Comparison of ENCODE assay signal across 11 cellular contexts in the genomic region with DNA sequence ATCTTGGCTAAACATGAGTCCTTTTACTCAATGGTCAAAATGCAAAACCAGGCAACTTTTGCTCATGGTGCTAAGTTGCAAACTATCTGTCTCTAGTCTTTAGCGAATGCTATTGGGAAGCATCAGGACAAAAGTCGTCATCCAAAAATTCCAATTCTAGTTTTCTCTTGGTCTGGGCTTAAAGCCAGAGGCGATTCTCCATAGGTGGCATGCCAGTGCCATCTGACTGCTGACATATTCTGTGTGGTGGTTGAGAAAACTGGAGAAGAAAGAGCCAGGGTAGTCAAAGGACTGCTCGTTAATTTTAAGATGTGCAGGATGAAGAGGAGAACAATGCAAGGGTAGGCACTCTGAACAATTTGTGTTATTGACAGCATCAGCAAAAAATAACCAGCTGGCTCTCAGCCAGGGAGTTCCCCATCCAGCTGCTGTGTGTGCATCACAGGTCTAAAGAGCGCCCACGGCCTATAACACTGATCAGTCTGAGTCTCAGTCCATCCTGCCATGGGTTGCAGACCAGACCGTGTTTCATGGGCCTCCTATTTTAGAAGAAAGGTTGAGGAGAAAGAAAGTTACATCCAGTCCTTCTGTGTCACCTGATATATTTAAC.
DNase-seq lines count a peak whose midpoint lies in the region; ATAC-seq and TF ChIP-seq lines count a peak whose summit lies in the region.
"Had no signal": no experiment of that assay in that cellular context is flagged by ENCODE, and none has a peak within 500 bp of the region (broad histone marks: within the 10 kb centered on the region; RNA-seq: fewer than 3 reads in every experiment).

No MANE protein-coding gene starts in this region.

- H3K4me3 Mint-ChIP-seq in chondrocyte (ENCODE audit: unreplicated experiment) = no peak overlapping the region
- H3K4me3 Mint-ChIP-seq: neural progenitor cell had no signal

- no peaks in the 10 kb centered on the region for H3K36me3 Mint-ChIP-seq in chondrocyte (ENCODE audit: low read depth)
- H3K36me3 Mint-ChIP-seq: neural progenitor cell had no signal

- no peak for TF ChIP-seq CTCF in chondrocyte (IDR thresholded peaks at IDR 0.05)

- H3K9me3 Mint-ChIP-seq in chondrocyte (ENCODE audit: low read depth) = peaks cover 3% of the 10 kb centered on the region
- H3K9me3 Mint-ChIP-seq: neural progenitor cell had no signal

- peaks cover 20% of the 10 kb centered on the region for H3K4me1 Mint-ChIP-seq in chondrocyte (ENCODE audit: low read depth)
- H3K4me1 Mint-ChIP-seq: neural progenitor cell had no signal

- H3K27me3 Mint-ChIP-seq in chondrocyte (ENCODE audit: low read depth) = no peaks in the 10 kb centered on the region

- ATAC-seq in HG02798 (IDR thresholded peaks at IDR 0.05; ENCODE audit: poor library complexity, unreplicated experiment) = peak; percentile 82

- H3K27ac Mint-ChIP-seq in chondrocyte (ENCODE audit: unreplicated experiment) = no peak overlapping the region
- H3K27ac Mint-ChIP-seq: neural progenitor cell had no signal

- DNase-seq in DMS 273 (lab: John Stamatoyannopoulos, UW; ENCODE audit: unreplicated experiment) = peak; percentile 11
- DNase-seq in DMS 273 treated with DMSO at 0.1 percent for 48 hours (lab: John Stamatoyannopoulos, UW) = no peak
- peak in 3 of 5 experiments; percentile 8 to 30 (median 10) for DNase-seq in T-helper 2 cell
- peak; percentile 26 for DNase-seq in stimulated activated CD4-positive, alpha-beta T cell treated with anti-CD3 and anti-CD28 coated beads, Interleukin-12 subunit alpha, Interleukin-12 subunit beta, amount 100 ng/mL, for 4 hours
- no peak for DNase-seq in T1000 (lab: John Stamatoyannopoulos, UW)
- no peak for DNase-seq in chondrocyte (ENCODE audit: low spot score)
- no peak for DNase-seq in GM19240 (ENCODE audit: insufficient read length, low spot score)
- DNase-seq: heart right ventricle, SW 1271 had no signal

Comparison
In these comparisons a context has a peak if more than half of its experiments do, and no peak if none do; other contexts are left out.
1. DNase-seq: peak in DMS 273 (single experiment), T-helper 2 cell (3 of 5) and stimulated activated CD4-positive, alpha-beta T cell treated with anti-CD3 and anti-CD28 coated beads, Interleukin-12 subunit alpha, Interleukin-12 subunit beta, amount 100 ng/mL, for 4 hours (single experiment); none in DMS 273 treated with DMSO at 0.1 percent for 48 hours (single experiment), T1000 (single experiment), chondrocyte (single experiment) and GM19240 (single experiment).